In the genomic region with DNA sequence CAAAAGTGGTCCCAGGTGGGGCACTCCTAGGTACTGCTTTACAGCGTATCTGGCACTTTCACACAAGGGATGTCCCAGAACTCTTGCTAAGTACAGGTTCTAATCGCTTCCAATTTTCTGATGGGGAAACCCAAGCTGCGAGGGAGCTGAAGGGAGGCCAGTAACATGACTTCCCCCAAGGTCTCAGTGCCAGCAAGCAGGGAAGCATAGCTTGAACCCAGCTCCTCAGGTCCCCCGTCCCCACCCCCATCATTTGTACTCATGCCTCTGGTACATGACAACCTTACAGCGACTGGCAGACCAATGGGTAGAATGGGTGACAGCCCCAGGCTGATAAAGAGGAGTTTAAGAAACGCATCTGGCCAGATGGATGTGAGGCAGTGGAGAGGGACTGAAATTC, we compare ENCODE assay signal across 1 cellular context.
TF ChIP-seq lines count a peak whose summit lies in the region.

No MANE protein-coding gene starts in this region.

TF ChIP-seq in H1, 55 proteins besides CTCF, POLR2A, EP300 and RAD21:
- TF ChIP-seq CBX8 (IDR thresholded peaks at IDR 0.05; ENCODE audit: borderline replicate concordance, low read depth, low read length) (no peak), KDM5A (IDR thresholded peaks at IDR 0.05; ENCODE audit: low read length) (no peak), BRCA1 (IDR thresholded peaks at IDR 0.05; ENCODE audit: low read depth, low read length) (no peak), POLR2AphosphoS5 (IDR thresholded peaks at IDR 0.05; ENCODE audit: low read depth, low read length) (no peak), EZH2 (IDR thresholded peaks at IDR 0.05; ENCODE audit: low read depth, low read length, severe bottlenecking) (no peak), CTBP2 (IDR thresholded peaks at IDR 0.05; ENCODE audit: borderline replicate concordance, insufficient read depth, insufficient read length, low read length) (no peak), BACH1 (IDR thresholded peaks at IDR 0.05; ENCODE audit: low read length) (no peak), GTF2F1 (IDR thresholded peaks at IDR 0.05; ENCODE audit: borderline replicate concordance, low read depth, low read length) (no peak), MAFK (IDR thresholded peaks at IDR 0.05; ENCODE audit: low read depth, low read length) (no peak), CBX5 (IDR thresholded peaks at IDR 0.05; ENCODE audit: low read depth, low read length) (no peak), ZNF274 (IDR thresholded peaks at IDR 0.05; ENCODE audit: borderline replicate concordance, extremely low read depth, low read length) (no peak), JUN (IDR thresholded peaks at IDR 0.05; ENCODE audit: low read depth, low read length) (no peak), FOSL1 (IDR thresholded peaks at IDR 0.05; ENCODE audit: insufficient read depth, low read depth, low read length) (no peak), HDAC2 (IDR thresholded peaks at IDR 0.05; ENCODE audit: borderline replicate concordance in 1 of 2, low read depth in 2 of 2, low read length in 2 of 2) (no peak), RNF2 (IDR thresholded peaks at IDR 0.05; ENCODE audit: borderline replicate concordance, low read depth, low read length, missing control alignments, poor library complexity, severe bottlenecking) (no peak), SUZ12 (IDR thresholded peaks at IDR 0.05; ENCODE audit: low read length) (no peak), CHD1 (IDR thresholded peaks at IDR 0.05; ENCODE audit: low read depth, low read length) (no peak)
- TF ChIP-seq, protein P1, sequence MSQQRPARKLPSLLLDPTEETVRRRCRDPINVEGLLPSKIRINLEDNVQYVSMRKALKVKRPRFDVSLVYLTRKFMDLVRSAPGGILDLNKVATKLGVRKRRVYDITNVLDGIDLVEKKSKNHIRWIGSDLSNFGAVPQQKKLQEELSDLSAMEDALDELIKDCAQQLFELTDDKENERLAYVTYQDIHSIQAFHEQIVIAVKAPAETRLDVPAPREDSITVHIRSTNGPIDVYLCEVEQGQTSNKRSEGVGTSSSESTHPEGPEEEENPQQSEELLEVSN (IDR thresholded peaks at IDR 0.05) = no peak
- TF ChIP-seq, protein P2, sequence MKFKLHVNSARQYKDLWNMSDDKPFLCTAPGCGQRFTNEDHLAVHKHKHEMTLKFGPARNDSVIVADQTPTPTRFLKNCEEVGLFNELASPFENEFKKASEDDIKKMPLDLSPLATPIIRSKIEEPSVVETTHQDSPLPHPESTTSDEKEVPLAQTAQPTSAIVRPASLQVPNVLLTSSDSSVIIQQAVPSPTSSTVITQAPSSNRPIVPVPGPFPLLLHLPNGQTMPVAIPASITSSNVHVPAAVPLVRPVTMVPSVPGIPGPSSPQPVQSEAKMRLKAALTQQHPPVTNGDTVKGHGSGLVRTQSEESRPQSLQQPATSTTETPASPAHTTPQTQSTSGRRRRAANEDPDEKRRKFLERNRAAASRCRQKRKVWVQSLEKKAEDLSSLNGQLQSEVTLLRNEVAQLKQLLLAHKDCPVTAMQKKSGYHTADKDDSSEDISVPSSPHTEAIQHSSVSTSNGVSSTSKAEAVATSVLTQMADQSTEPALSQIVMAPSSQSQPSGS (IDR thresholded peaks at IDR 0.05; ENCODE audit: low read length) = no peak
